8 cellular contexts compared by ENCODE assay signal in genomic region chr17:1110844-1111598, GRCh38.
DNase-seq lines count a peak whose midpoint lies in the region; ATAC-seq and TF ChIP-seq lines count a peak whose summit lies in the region.

No MANE protein-coding gene starts in this region.

- H3K4me3 Mint-ChIP-seq in T-cell: peak overlapping the region; percentile 47 to 81 (median 55)
- H3K4me3 Mint-ChIP-seq in neural crest cell: peak overlapping the region; percentile 84

- H3K27me3 Mint-ChIP-seq in T-cell (no peaks in the 10 kb centered on the region), neural crest cell (ENCODE audit: low read depth) (no peaks in the 10 kb centered on the region)

- TSS peak; percentile 51 for BruUV-seq in HCT116 (replicated peaks; lab: Mats Ljungman, UMichigan)

- H3K4me1 ChIP-seq in HCT116 (ENCODE audit: control insufficient read depth in 1 of 2, insufficient read depth in 2 of 2, low read length in 2 of 2): peaks cover 62 to 78% of the 10 kb centered on the region in 2 experiments

- DNase-seq in AG20443 (ENCODE audit: low spot score) (peak; percentile 86), HCT116 (ENCODE audit: low read depth, low spot score) (peak; percentile 88), T-cell (no peak), fibroblast of gingiva (ENCODE audit: low read depth) (peak; percentile 56), neural crest cell (ENCODE audit: low read depth, low spot score) (no peak), GM20000 (ENCODE audit: low spot score) (no peak)

- TF ChIP-seq CTCF in HCT116 (IDR thresholded peaks at IDR 0.05 in 2 of 3, conservative IDR thresholded peaks at IDR 0.05 in 1 of 3; ENCODE audit: borderline replicate concordance in 1 of 3, insufficient read depth in 1 of 3, low read depth in 2 of 3, low read length in 2 of 3) (no peak), neural crest cell (conservative IDR thresholded peaks at IDR 0.05) (no peak), GM20000 (IDR thresholded peaks at IDR 0.05; ENCODE audit: extremely low read depth, missing control alignments) (no peak)

- no peak; the same call in 1 of the 2 replicates for TF ChIP-seq RAD21 in HCT116 (IDR thresholded peaks at IDR 0.05; ENCODE audit: low read depth)

- H3K9me3 ChIP-seq in HCT116 (ENCODE audit: control insufficient read depth in 1 of 2, insufficient read depth in 1 of 2, low read depth in 1 of 2, low read length in 2 of 2): no peaks in the 10 kb centered on the region

- CTCF ChIA-PET in HCT116 (lab: Charles Lee): interaction anchor here (2.0 to 2.5 kb wide), 3 partner anchors 11 to 54 kb away, joined by 8 to 25 read pairs (median 14); no protein-coding TSS in a partner anchor
- CTCF ChIA-PET in T-cell (lab: Charles Lee): interaction anchor here in 1 of 2 donors (1.4 kb wide), 1 partner anchor 12 kb away, joined by 4 read pairs; no protein-coding TSS in a partner anchor

- H3K9ac ChIP-seq in HCT116 (ENCODE audit: low read length): peak overlapping the region; percentile 79

- H2AFZ ChIP-seq in HCT116 (ENCODE audit: low read depth, low read length, poor library complexity, severe bottlenecking): no peak overlapping the region

- H3K27ac ChIP-seq in HCT116 (ENCODE audit: low read depth, low read length): peak overlapping the region; percentile 96

- H3K79me2 ChIP-seq in HCT116 (ENCODE audit: insufficient read depth, low read length): no peaks in the 10 kb centered on the region; the same call in 1 of the 2 replicates

- H3K27ac Mint-ChIP-seq in T-cell: peak overlapping the region; percentile 55 to 73
- peak overlapping the region; percentile 29 for H3K27ac Mint-ChIP-seq in neural crest cell (ENCODE audit: unreplicated experiment)

- no peaks in the 10 kb centered on the region for H3K9me3 Mint-ChIP-seq in T-cell
- H3K9me3 Mint-ChIP-seq in neural crest cell: no peaks in the 10 kb centered on the region

- peak; percentile 62 for ATAC-seq in HCT116
- no peak for ATAC-seq in T-cell (replicated peaks in 1 of 4)
- no peak for ATAC-seq in HG02588 (IDR thresholded peaks at IDR 0.05; ENCODE audit: unreplicated experiment)
- no peak for ATAC-seq in GM19455 (IDR thresholded peaks at IDR 0.05; ENCODE audit: unreplicated experiment)

- no peak for TF ChIP-seq POLR2A in HCT116 (IDR thresholded peaks at IDR 0.05; ENCODE audit: borderline replicate concordance, extremely low read depth, insufficient read depth, insufficient read length)

- H3K4me1 Mint-ChIP-seq in T-cell: peaks cover 35 to 60% (median 51%) of the 10 kb centered on the region in 3 donors
- H3K4me1 Mint-ChIP-seq in neural crest cell: peaks cover 44% of the 10 kb centered on the region

- peaks cover 0 to 5% of the 10 kb centered on the region in 2 experiments; a peak in 1 of 4 replicates for H3K36me3 ChIP-seq in HCT116 (ENCODE audit: control insufficient read depth in 1 of 2, insufficient read depth in 2 of 2, low read length in 2 of 2)

- no peaks in the 10 kb centered on the region for H4K20me1 ChIP-seq in HCT116 (ENCODE audit: insufficient read depth)

- no peaks in the 10 kb centered on the region for H3K36me3 Mint-ChIP-seq in T-cell
- no peaks in the 10 kb centered on the region for H3K36me3 Mint-ChIP-seq in neural crest cell (ENCODE audit: low read depth)

- no peaks in the 10 kb centered on the region for H3K27me3 ChIP-seq in HCT116 (ENCODE audit: insufficient read depth, low read length)

- RAD21 ChIA-PET in HCT116 (lab: Charles Lee; ENCODE audit: low non-redundant PET in 1 of 2, low total read pairs in 2 of 2, uncharacterized antibody in 2 of 2, unreplicated experiment in 2 of 2): interaction anchor here (1.0 to 1.4 kb wide), 2 partner anchors 53 kb away, joined by 3 to 4 read pairs; no protein-coding TSS in a partner anchor

- intact Hi-C loops in HCT116 (cut with micrococcal nuclease): no loop called here

- peak overlapping the region; percentile 15 to 79 for H3K4me3 ChIP-seq in HCT116 (replicated peaks in 1 of 2; ENCODE audit: low read depth in 1 of 2, low read length in 2 of 2)

- H3K9me2 ChIP-seq in HCT116 (ENCODE audit: insufficient read depth): no peaks in the 10 kb centered on the region

- POLR2A ChIA-PET in HCT116 (lab: Charles Lee) (interaction anchor here (0.6 to 1.4 kb wide), 4 partner anchors 12 to 255 kb away, joined by 3 to 4 read pairs (median 3); no protein-coding TSS in a partner anchor), T-cell (lab: Charles Lee) (no interaction called here)

- H3K4me2 ChIP-seq in HCT116 (ENCODE audit: low read length): peak overlapping the region; percentile 83

TF ChIP-seq in HCT116, 20 proteins besides CTCF, POLR2A, EP300 and RAD21:
- TF ChIP-seq JUND (IDR thresholded peaks at IDR 0.05) (peak; percentile 92), REST (IDR thresholded peaks at IDR 0.05; ENCODE audit: low read depth) (no peak), CBX3 (IDR thresholded peaks at IDR 0.05; ENCODE audit: low read depth) (peak; percentile 79), FOSL1 (IDR thresholded peaks at IDR 0.05; ENCODE audit: low read depth) (peak; percentile 95), SRF (IDR thresholded peaks at IDR 0.05; ENCODE audit: low read depth) (no peak), YY1 (IDR thresholded peaks at IDR 0.05; ENCODE audit: extremely low read depth, insufficient replicate concordance, low read depth, low read length) (no peak), CEBPB (IDR thresholded peaks at IDR 0.05; ENCODE audit: low read depth) (no peak), EGR1 (IDR thresholded peaks at IDR 0.05; ENCODE audit: low read depth) (no peak), ELF1 (IDR thresholded peaks at IDR 0.05; ENCODE audit: borderline replicate concordance, low read depth) (no peak), SP1 (IDR thresholded peaks at IDR 0.05; ENCODE audit: low read depth) (peak; percentile 89), EZH2phosphoT487 (IDR thresholded peaks at IDR 0.05; ENCODE audit: borderline replicate concordance) (no peak), ZFX (IDR thresholded peaks at IDR 0.05) (peak; percentile 61), TCF7L2 (IDR thresholded peaks at IDR 0.05; ENCODE audit: borderline replicate concordance, extremely low read depth, insufficient read depth, insufficient read length) (peak; percentile 58), ATF3 (IDR thresholded peaks at IDR 0.05) (no peak), MAX (IDR thresholded peaks at IDR 0.05) (peak; percentile 80), POLR2AphosphoS5 (IDR thresholded peaks at IDR 0.05; ENCODE audit: low read depth, low read length) (peak; percentile 48), ZBTB33 (IDR thresholded peaks at IDR 0.05; ENCODE audit: extremely low read depth, insufficient replicate concordance, low read length) (peak; percentile 33), SIN3A (IDR thresholded peaks at IDR 0.05; ENCODE audit: low read depth) (peak; percentile 68; the same call in 1 of the 2 replicates), EZH2 (IDR thresholded peaks at IDR 0.05) (no peak), ZNF274 (IDR thresholded peaks at IDR 0.05; ENCODE audit: low read depth, low read length) (no peak)
TF ChIP-seq in HCT116: peak in this region for 10.

Comparison
In these comparisons a context has a peak if more than half of its experiments do, and no peak if none do; other contexts are left out.
1. DNase-seq: peak in AG20443 (single experiment), HCT116 (single experiment) and fibroblast of gingiva (single experiment); none in T-cell (0 of 34), neural crest cell (single experiment) and GM20000 (single experiment).